Comparison of ENCODE assay signal across 8 cellular contexts in the genomic region with DNA sequence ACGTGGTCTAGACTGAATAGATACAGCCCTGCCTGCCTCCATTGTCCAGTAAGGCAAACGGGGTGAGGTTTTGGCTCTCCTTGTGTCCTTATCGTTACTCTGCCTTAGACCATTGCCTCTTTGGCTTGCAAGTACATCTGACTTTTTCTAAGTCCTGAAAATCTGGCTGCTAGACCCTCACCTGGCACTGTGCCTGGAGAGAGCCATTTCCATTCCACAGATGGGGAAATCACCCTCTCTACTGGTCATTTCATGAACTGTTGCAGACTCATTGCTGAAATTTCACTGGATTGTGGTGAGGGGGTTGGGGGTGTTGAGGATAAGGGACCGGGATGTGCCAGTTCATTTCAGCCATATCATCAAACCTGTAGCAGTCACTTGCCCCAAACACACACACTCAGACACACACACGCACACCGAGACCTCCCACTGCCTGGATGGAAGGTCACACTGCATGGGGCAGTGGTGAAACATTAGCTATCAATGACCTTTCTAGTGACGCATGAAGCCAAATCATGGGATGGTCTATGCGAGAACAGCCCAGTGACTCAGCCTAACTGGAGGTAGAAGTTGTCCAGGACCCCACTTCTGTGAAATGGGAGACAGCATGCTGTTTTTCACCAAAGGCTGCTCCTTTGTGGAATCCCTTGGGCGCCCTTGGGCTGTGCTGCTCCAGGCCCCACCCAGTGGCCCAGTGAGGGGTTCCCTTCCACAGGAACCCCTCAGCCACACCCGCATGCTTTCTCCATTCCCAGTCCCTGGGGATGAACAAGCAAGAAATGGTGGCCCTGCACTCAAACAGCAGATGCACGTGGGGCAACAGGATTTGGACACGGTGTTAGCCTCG. TPM values are rescaled to one million over a fixed set of nuclear protein-coding genes. Genes with fewer than 3 reads are reported as not detected.
DNase-seq lines count a peak whose midpoint lies in the region; ATAC-seq and TF ChIP-seq lines count a peak whose summit lies in the region.

No MANE protein-coding gene starts in this region.

- H3K36me3 ChIP-seq in fibroblast of lung (ENCODE audit: control insufficient read depth, insufficient read depth, low read length) (no peaks in the 10 kb centered on the region), osteoblast (ENCODE audit: insufficient read depth, low read length) (no peaks in the 10 kb centered on the region)

- TF ChIP-seq CTCF in fibroblast of lung (conservative IDR thresholded peaks at IDR 0.05 in 1 of 2, IDR thresholded peaks at IDR 0.05 in 1 of 2; ENCODE audit: low read depth in 1 of 2, low read length in 2 of 2) (peak; percentile 41 to 62), osteoblast (IDR thresholded peaks at IDR 0.05; ENCODE audit: extremely low read depth, low read depth, low read length) (peak; percentile 39)

- ATAC-seq in GM19452 (IDR thresholded peaks at IDR 0.05; ENCODE audit: unreplicated experiment): no peak
- ATAC-seq in GM18519 (IDR thresholded peaks at IDR 0.05; ENCODE audit: low FRiP score, unreplicated experiment): no peak
- no peak for ATAC-seq in HG02588 (IDR thresholded peaks at IDR 0.05; ENCODE audit: unreplicated experiment)

- in situ Hi-C loops in G401 (cut with HindIII; ENCODE audit: low sequenced_read_pairs): no loop called here

- H3K4me2 ChIP-seq in fibroblast of lung (ENCODE audit: extremely low read depth, insufficient read depth, low read length) (no peak overlapping the region), osteoblast (ENCODE audit: insufficient read depth, low read length) (no peak overlapping the region)

- DNase-seq in G401 (ENCODE audit: low spot score) (peak; percentile 6), NCI-H1694 (lab: John Stamatoyannopoulos, UW) (peak; percentile 65), fibroblast of lung (ENCODE audit: low read depth in 2 of 2) (peak; percentile 51 to 79), osteoblast (ENCODE audit: insufficient read length, low spot score, missing footprints) (no peak)
- DNase-seq in activated T-cell treated with anti-CD3 and anti-CD28 coated beads, Interleukin-2, amount 50 U/mL, for 1 hour: no peak

- H3K4me1 ChIP-seq in fibroblast of lung (ENCODE audit: control insufficient read depth, extremely low read depth, insufficient read depth, low read length) (no peaks in the 10 kb centered on the region), osteoblast (ENCODE audit: insufficient read depth, low read length) (no peaks in the 10 kb centered on the region)

- no peak overlapping the region for H3K27ac ChIP-seq in fibroblast of lung (ENCODE audit: insufficient read depth, low read length)
- no peak overlapping the region for H3K27ac ChIP-seq in osteoblast (ENCODE audit: low read depth, low read length)

- no peaks in the 10 kb centered on the region for H3K79me2 ChIP-seq in fibroblast of lung (ENCODE audit: control insufficient read depth, insufficient read depth, low read length)
- no peaks in the 10 kb centered on the region for H3K79me2 ChIP-seq in osteoblast (ENCODE audit: insufficient read depth, low read length)

- H3K9me3 ChIP-seq in fibroblast of lung (ENCODE audit: control insufficient read depth, insufficient read depth, low read depth, low read length) (no peaks in the 10 kb centered on the region), osteoblast (ENCODE audit: low read depth, low read length) (no peaks in the 10 kb centered on the region)

- no peak overlapping the region for H3K9ac ChIP-seq in fibroblast of lung (ENCODE audit: insufficient read depth, low read length)

- H3K4me3 ChIP-seq in fibroblast of lung (replicated peaks in 1 of 4; ENCODE audit: control extremely low read depth in 1 of 4, insufficient read depth in 1 of 4, low read depth in 3 of 4, low read length in 4 of 4): no peak overlapping the region
- no peak overlapping the region for H3K4me3 ChIP-seq in osteoblast (ENCODE audit: insufficient read depth, low read length)

- peaks cover 4% of the 10 kb centered on the region for H3K27me3 ChIP-seq in fibroblast of lung (ENCODE audit: control insufficient read depth, insufficient read depth, low read length)
- H3K27me3 ChIP-seq in osteoblast (ENCODE audit: insufficient read depth, low read length): peaks cover 7% of the 10 kb centered on the region

- no peaks in the 10 kb centered on the region for H4K20me1 ChIP-seq in fibroblast of lung (ENCODE audit: control insufficient read depth, extremely low read depth, insufficient read depth, low read length)
- H4K20me1 ChIP-seq in osteoblast (ENCODE audit: insufficient read depth, low read length): no peaks in the 10 kb centered on the region

- H2AFZ ChIP-seq in fibroblast of lung (ENCODE audit: low read length) (no peak overlapping the region), osteoblast (ENCODE audit: low read length) (peak overlapping the region; percentile 25)

RNA-seq across cellular contexts. Expression of a gene that starts 34.9 kb away (rescaled TPM):
- 0.68 and 1.1 TPM in 2 replicates for total RNA-seq in G401 (2014; rRNA removed; shearing (Covaris generic))
- total RNA-seq in fibroblast of lung (0.17 and 1.0 TPM in 2 replicates), osteoblast (1.1 and 2.1 TPM in 2 replicates)
- polyA plus RNA-seq in fibroblast of lung: 0.22 and 0.46 TPM in 2 replicates
- 0.17 and 0.59 TPM in 2 replicates for polyA plus RNA-seq in fibroblast of lung (2012)
- polyA minus RNA-seq in fibroblast of lung (ENCODE audit: low replicate concordance): not detected in 2 replicates

RNA-seq across cellular contexts. Expression of a gene that starts 57.4 kb away (rescaled TPM):
- total RNA-seq in G401 (2014; rRNA removed; shearing (Covaris generic)): 17.0 and 20.3 TPM in 2 replicates
- 6.4 and 7.3 TPM in 2 replicates for total RNA-seq in fibroblast of lung
- 2.5 and 2.9 TPM in 2 replicates for polyA plus RNA-seq in fibroblast of lung
- 3.0 and 3.4 TPM in 2 replicates for polyA plus RNA-seq in fibroblast of lung (2012)
- 0.27 and 15.9 TPM in 2 replicates for polyA minus RNA-seq in fibroblast of lung (ENCODE audit: low replicate concordance)
- 5.4 and 11.2 TPM in 2 replicates for total RNA-seq in osteoblast

Comparison
In these comparisons a context has a peak if more than half of its experiments do, and no peak if none do; other contexts are left out.
1. DNase-seq: peak in G401 (single experiment), NCI-H1694 (single experiment) and fibroblast of lung (2 of 2); none in osteoblast (single experiment) and activated T-cell treated with anti-CD3 and anti-CD28 coated beads, Interleukin-2, amount 50 U/mL, for 1 hour (single experiment).